8 cellular contexts compared by ENCODE assay signal in genomic region chr18:79523738-79524180, GRCh38.
DNase-seq lines count a peak whose midpoint lies in the region; ATAC-seq and TF ChIP-seq lines count a peak whose summit lies in the region.

No MANE protein-coding gene starts in this region.

- TF ChIP-seq CTCF in lower lobe of right lung (IDR thresholded peaks at IDR 0.05) (no peak), tibial nerve (IDR thresholded peaks at IDR 0.05) (no peak), chondrocyte (IDR thresholded peaks at IDR 0.05) (no peak)

- DNase-seq in activated CD8-positive, alpha-beta memory T cell treated with anti-CD3 and anti-CD28 coated beads for 1 hour (ENCODE audit: extremely low read depth in 1 of 2, low read depth in 1 of 2), result peak; percentile 52 to 63
- DNase-seq in activated CD8-positive, alpha-beta memory T cell treated with anti-CD3 and anti-CD28 coated beads, Interleukin-2, amount 50 U/mL, for 48 hours, result no peak
- peak; percentile 71 for DNase-seq in activated CD4-positive, alpha-beta T cell treated with anti-CD3 and anti-CD28 coated beads, Interleukin-2, amount 50 U/mL, for 1 hour
- DNase-seq in lower lobe of right lung (no peak), tibial nerve (ENCODE audit: low spot score in 2 of 2) (no peak), chondrocyte (ENCODE audit: low spot score) (no peak), DMS 273 (lab: John Stamatoyannopoulos, UW; ENCODE audit: unreplicated experiment) (no peak)

- ATAC-seq in HG03457 (IDR thresholded peaks at IDR 0.05; ENCODE audit: unreplicated experiment) (peak; percentile 51), lower lobe of right lung (peak; percentile 19 to 29)

- H3K9me3 ChIP-seq in lower lobe of right lung (no peaks in the 10 kb centered on the region), tibial nerve (no peaks in the 10 kb centered on the region)

- TF ChIP-seq EP300 in tibial nerve (IDR thresholded peaks at IDR 0.05), result no peak

- intact Hi-C loops in lower lobe of right lung (cut with DNase I), result loop anchor here (10.0 kb wide), 1 partner anchor 139 kb away; no protein-coding TSS in a partner anchor

- peaks cover 24% of the 10 kb centered on the region for H3K4me1 ChIP-seq in lower lobe of right lung
- peaks cover 0 to 37% (median 23%) of the 10 kb centered on the region in 4 donors for H3K4me1 ChIP-seq in tibial nerve

- H3K4me1 Mint-ChIP-seq in chondrocyte (ENCODE audit: low read depth), result peaks cover 27% of the 10 kb centered on the region

- H3K4me3 Mint-ChIP-seq in chondrocyte (ENCODE audit: unreplicated experiment), result no peak overlapping the region

- peak overlapping the region; percentile 1 for H3K4me3 ChIP-seq in lower lobe of right lung
- H3K4me3 ChIP-seq in tibial nerve, result peak overlapping the region in 1 of 4 donors; percentile 17

- H3K27me3 ChIP-seq in lower lobe of right lung (ENCODE audit: low read depth) (no peaks in the 10 kb centered on the region), tibial nerve (no peaks in the 10 kb centered on the region)

- peaks cover 2% of the 10 kb centered on the region for H3K36me3 Mint-ChIP-seq in chondrocyte (ENCODE audit: low read depth)

- H3K27me3 Mint-ChIP-seq in chondrocyte (ENCODE audit: low read depth), result peaks cover under 1% of the 10 kb centered on the region

- no peak overlapping the region for H3K27ac ChIP-seq in lower lobe of right lung
- H3K27ac ChIP-seq in tibial nerve, result peak overlapping the region in 3 of 4 donors; percentile 13 to 73 (median 60)

- H3K9me3 Mint-ChIP-seq in chondrocyte (ENCODE audit: low read depth), result no peaks in the 10 kb centered on the region

- TF ChIP-seq POLR2A in tibial nerve (IDR thresholded peaks at IDR 0.05), result no peak

- H3K27ac Mint-ChIP-seq in chondrocyte (ENCODE audit: unreplicated experiment), result no peak overlapping the region

- 53 to 65% methylated on average over 12 of the region's 12 CpGs for WGBS in tibial nerve, 2 donors

- H3K36me3 ChIP-seq in lower lobe of right lung, result peaks cover 10% of the 10 kb centered on the region
- peaks cover 0 to 27% (median 0%) of the 10 kb centered on the region in 3 donors for H3K36me3 ChIP-seq in tibial nerve

Comparison
In these comparisons a context has a peak if more than half of its experiments do, and no peak if none do; other contexts are left out.
1. DNase-seq: peak in activated CD8-positive, alpha-beta memory T cell treated with anti-CD3 and anti-CD28 coated beads for 1 hour (2 of 2) and activated CD4-positive, alpha-beta T cell treated with anti-CD3 and anti-CD28 coated beads, Interleukin-2, amount 50 U/mL, for 1 hour (single experiment); none in activated CD8-positive, alpha-beta memory T cell treated with anti-CD3 and anti-CD28 coated beads, Interleukin-2, amount 50 U/mL, for 48 hours (single experiment), lower lobe of right lung (single experiment), tibial nerve (0 of 2), chondrocyte (single experiment) and DMS 273 (single experiment).